In the genomic region with DNA sequence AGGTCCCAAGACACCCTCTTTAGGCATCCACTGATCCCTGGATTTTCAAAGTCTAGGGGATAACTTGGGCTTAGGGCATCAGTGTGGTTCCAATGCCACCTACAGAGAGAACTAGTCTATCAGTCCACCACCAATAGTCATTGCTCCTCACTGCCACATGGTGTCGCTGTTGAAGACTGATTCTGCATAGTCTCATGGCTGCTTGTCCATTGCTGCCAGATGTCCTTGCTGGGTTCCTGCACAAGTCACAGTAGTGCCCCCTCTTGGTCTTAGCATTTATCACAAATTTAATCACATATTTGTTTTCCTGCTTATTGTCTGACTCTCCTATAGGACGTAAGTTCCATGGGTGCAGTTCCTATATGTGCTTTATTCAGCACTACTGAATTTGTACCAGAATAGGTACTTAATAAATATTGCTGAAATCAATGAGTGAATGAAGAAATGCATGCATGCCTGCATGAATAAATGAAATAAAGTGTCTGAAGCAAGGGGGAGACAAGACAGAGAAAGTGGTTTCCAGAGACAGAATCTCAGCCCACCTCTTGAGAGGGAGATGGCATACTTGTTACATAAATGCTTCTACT, we compare ENCODE assay signal across 8 cellular contexts. TPM values are rescaled to one million over a fixed set of nuclear protein-coding genes. Genes with fewer than 3 reads are reported as not detected.
DNase-seq lines count a peak whose midpoint lies in the region; ATAC-seq, FAIRE-seq and TF ChIP-seq lines count a peak whose summit lies in the region.

No MANE protein-coding gene starts in this region.

- no peaks in the 10 kb centered on the region for H3K4me1 ChIP-seq in lower lobe of right lung
- H3K4me1 ChIP-seq in aorta (ENCODE audit: control insufficient read depth in 1 of 2, insufficient read depth in 2 of 2, low read length in 2 of 2), result no peaks in the 10 kb centered on the region
- H3K4me1 ChIP-seq in ovary (ENCODE audit: insufficient read depth), result no peaks in the 10 kb centered on the region

- 44 to 45% methylated on average over 2 of the region's 2 CpGs for WGBS in aorta, 2 donors
- 39 to 46% (median 44%) methylated on average over 2 of the region's 2 CpGs for WGBS in ovary, 3 donors

- H3K4me3 ChIP-seq in astrocyte of the spinal cord (ENCODE audit: low read depth, low read length), result no peak overlapping the region
- no peak overlapping the region for H3K4me3 ChIP-seq in lower lobe of right lung
- H3K4me3 ChIP-seq in aorta (ENCODE audit: low read length in 2 of 2), result no peak overlapping the region
- no peak overlapping the region for H3K4me3 ChIP-seq in ovary

- in situ Hi-C loops in astrocyte of the spinal cord (cut with HindIII; ENCODE audit: low sequenced_read_pairs), result no loop called here

- ATAC-seq in lower lobe of right lung, result peak in 1 of 2 donors; percentile 50
- no peak for ATAC-seq in omental fat pad (ENCODE audit: low FRiP score)
- ATAC-seq in aorta (ENCODE audit: low FRiP score), result no peak

- FAIRE-seq in HTR-8/SVneo (lab: Jason Lieb, UNC), result peak; percentile 51

- peak; percentile 53 for TF ChIP-seq CTCF in astrocyte of the spinal cord (IDR thresholded peaks at IDR 0.05; ENCODE audit: low read depth, low read length)
- TF ChIP-seq CTCF in lower lobe of right lung (IDR thresholded peaks at IDR 0.05), result peak; percentile 56
- no peak for TF ChIP-seq CTCF in omental fat pad (IDR thresholded peaks at IDR 0.05)
- TF ChIP-seq CTCF in ovary (IDR thresholded peaks at IDR 0.05), result no peak

- TF ChIP-seq POLR2A in ovary (IDR thresholded peaks at IDR 0.05), result no peak

- H3K27ac ChIP-seq in lower lobe of right lung (no peak overlapping the region), aorta (ENCODE audit: low read depth in 1 of 2, low read length in 2 of 2) (no peak overlapping the region), ovary (no peak overlapping the region)

- intact Hi-C loops in lower lobe of right lung (cut with DNase I), result no loop called here
- intact Hi-C loops in aorta (cut with DNase I), result no loop called here
- intact Hi-C loops in ovary (cut with DNase I), result no loop called here

- no peaks in the 10 kb centered on the region for H3K36me3 ChIP-seq in lower lobe of right lung
- no peaks in the 10 kb centered on the region for H3K36me3 ChIP-seq in aorta (ENCODE audit: control insufficient read depth in 1 of 2, insufficient read depth in 2 of 2, low read length in 1 of 2)
- H3K36me3 ChIP-seq in ovary, result no peaks in the 10 kb centered on the region

- TF ChIP-seq EP300 in ovary (IDR thresholded peaks at IDR 0.05), result no peak

- peak; percentile 78 for DNase-seq in D341Med (ENCODE audit: low spot score)
- DNase-seq in HTR-8/SVneo (ENCODE audit: insufficient read length, low spot score), result peak; percentile 30
- peak; percentile 68 for DNase-seq in SK-N-DZ (ENCODE audit: low spot score)
- peak; percentile 14 for DNase-seq in astrocyte of the spinal cord (ENCODE audit: low read depth, low spot score)
- DNase-seq in lower lobe of right lung, result no peak
- no peak for DNase-seq in omental fat pad (ENCODE audit: low spot score)
- DNase-seq in aorta, result no peak
- no peak for DNase-seq in ovary

- no peaks in the 10 kb centered on the region for H3K27me3 ChIP-seq in lower lobe of right lung (ENCODE audit: low read depth)
- no peaks in the 10 kb centered on the region for H3K27me3 ChIP-seq in aorta (ENCODE audit: control insufficient read depth in 1 of 2, insufficient read depth in 2 of 2, low read length in 1 of 2)
- no peaks in the 10 kb centered on the region for H3K27me3 ChIP-seq in ovary

- H3K9me3 ChIP-seq in lower lobe of right lung (peaks cover 18% of the 10 kb centered on the region), aorta (ENCODE audit: control insufficient read depth, low read length) (peaks cover 11% of the 10 kb centered on the region), ovary (peaks cover 0 to 4% of the 10 kb centered on the region in 2 donors)

RNA-seq across cellular contexts. Expression of gene RALY, which starts 45.9 kb away (rescaled TPM):
- 289 and 292 TPM in 2 replicates for polyA plus RNA-seq in SK-N-DZ (2014; cell fraction: cytosol; rRNA removed)
- polyA plus RNA-seq in SK-N-DZ (2014; cell fraction: nucleus; rRNA removed), result 165 and 174 TPM in 2 replicates
- 124 TPM for total RNA-seq in lower lobe of right lung
- total RNA-seq in omental fat pad, result 10 to 100 TPM; 66.4 to 95.4 (median 80.5) TPM
- 100 to 1,000 TPM; 114 to 134 TPM for total RNA-seq in aorta
- polyA plus RNA-seq in aorta, result 100 to 1,000 TPM; 120 to 148 TPM
- 100 to 1,000 TPM in 4 of 7 donors, 10 to 100 TPM in 3; 51.7 to 124 (median 105) TPM for total RNA-seq in ovary
- 100 to 1,000 TPM in 1 of 2 donors, 10 to 100 TPM in 1; 68.9 to 131 TPM for polyA plus RNA-seq in ovary

Comparison
In these comparisons a context has a peak if more than half of its experiments do, and no peak if none do; other contexts are left out.
1. DNase-seq: peak in D341Med (single experiment), HTR-8/SVneo (single experiment), SK-N-DZ (single experiment) and astrocyte of the spinal cord (single experiment); none in lower lobe of right lung (single experiment), omental fat pad (single experiment), aorta (0 of 2) and ovary (0 of 5).
2. CTCF ChIP-seq: peak in astrocyte of the spinal cord (single experiment) and lower lobe of right lung (single experiment); none in omental fat pad (0 of 3) and ovary (0 of 3).